9 cellular contexts compared by ENCODE assay signal in the genomic region with DNA sequence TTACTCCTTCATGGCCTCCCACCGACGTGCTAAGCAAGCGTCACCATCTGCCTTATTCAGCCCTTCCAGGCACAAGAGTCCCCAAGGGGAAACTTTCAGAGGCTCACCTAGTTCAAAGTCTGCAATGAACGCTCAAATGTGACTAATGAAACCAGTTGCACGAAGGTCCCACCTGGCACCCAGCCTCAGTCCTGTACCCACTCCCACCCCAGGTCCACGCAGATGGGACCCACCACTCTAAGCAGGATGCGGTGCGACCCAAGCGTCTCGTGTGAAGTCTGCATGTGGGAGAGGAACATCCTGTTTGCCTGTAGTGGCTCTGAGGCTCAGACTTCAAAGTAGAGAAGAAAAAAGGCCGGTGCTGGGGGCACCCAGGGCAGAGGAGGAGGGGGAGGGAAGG. TPM values are rescaled to one million over a fixed set of nuclear protein-coding genes. Genes with fewer than 3 reads are reported as not detected.
DNase-seq lines count a peak whose midpoint lies in the region; ATAC-seq lines count a peak whose summit lies in the region.
"Had no signal": no experiment of that assay in that cellular context is flagged by ENCODE, and none has a peak within 500 bp of the region (broad histone marks: within the 10 kb centered on the region; RNA-seq: fewer than 3 reads in every experiment).

No MANE protein-coding gene starts in this region.

- H3K79me1 ChIP-seq in neuronal stem cell (ENCODE audit: low read depth, low read length) = no peaks in the 10 kb centered on the region

- H2BK5ac ChIP-seq in neuronal stem cell (ENCODE audit: low read length) = no peak overlapping the region

- H2BK120ac ChIP-seq in neuronal stem cell (ENCODE audit: low read depth, low read length) = no peak overlapping the region

- H2BK12ac ChIP-seq in neuronal stem cell (ENCODE audit: low read length) = no peak overlapping the region

- DNase-seq in CD4-positive, alpha-beta memory T cell = peak; percentile 83 to 94 (median 84)
- DNase-seq in activated T-cell treated with anti-CD3 and anti-CD28 coated beads for 1 hour (ENCODE audit: low read depth) (peak; percentile 76), neuronal stem cell (ENCODE audit: low spot score) (no peak), GM03348 (ENCODE audit: low spot score) (no peak), sciatic nerve (ENCODE audit: low spot score) (no peak), NCI-H1436 (lab: John Stamatoyannopoulos, UW) (no peak)

- H3K23ac ChIP-seq in neuronal stem cell (ENCODE audit: low read depth, low read length, poor library complexity) = no peak overlapping the region

- H2AK5ac ChIP-seq in neuronal stem cell (ENCODE audit: low read depth, low read length) = peak overlapping the region; percentile 24

- peak overlapping the region; percentile 79 for H3K27ac ChIP-seq in CD4-positive, alpha-beta memory T cell (ENCODE audit: low read depth, low read length)
- H3K27ac ChIP-seq in neuronal stem cell (replicated peaks; ENCODE audit: low read length) = no peak overlapping the region
- H3K27ac ChIP-seq: thoracic aorta had no signal

- peaks cover 47 to 88% (median 73%) of the 10 kb centered on the region in 4 donors for H3K4me1 Mint-ChIP-seq in CD4-positive, alpha-beta memory T cell

- peak overlapping the region; percentile 68 to 89 (median 82) for H3K4me3 Mint-ChIP-seq in CD4-positive, alpha-beta memory T cell

- peak overlapping the region; percentile 95 to 99 (median 97) for H3K27ac Mint-ChIP-seq in CD4-positive, alpha-beta memory T cell

- WGBS in neuronal stem cell (ENCODE audit: extremely low coverage in 2 of 2, insufficient read length in 2 of 2, insufficient replicate concordance in 1 of 2), 2 donors = no CpG with 5 or more reads among the region's 11 CpGs

- peaks cover 36 to 48% of the 10 kb centered on the region in 2 donors for H3K36me3 Mint-ChIP-seq in CD4-positive, alpha-beta memory T cell

- intact Hi-C loops in CD4-positive, alpha-beta memory T cell (cut with micrococcal nuclease) = loop anchor here (1.0 to 5.0 kb wide), 7 partner anchors 13 to 151 kb away; a partner anchor contains a TSS
- intact Hi-C loops in sciatic nerve (cut with DNase I) = no loop called here

- H3K4me1 ChIP-seq in CD4-positive, alpha-beta memory T cell (ENCODE audit: insufficient read depth, low read length) = peaks cover 74% of the 10 kb centered on the region
- H3K4me1 ChIP-seq in neuronal stem cell (ENCODE audit: control insufficient read depth in 2 of 2, insufficient read depth in 1 of 2, low read depth in 1 of 2, low read length in 2 of 2) = peaks cover 6% of the 10 kb centered on the region in 2 donors

- H4K8ac ChIP-seq in neuronal stem cell (ENCODE audit: low read depth, low read length) = no peak overlapping the region

- H3K4me3 ChIP-seq in CD4-positive, alpha-beta memory T cell (ENCODE audit: low read length in 2 of 2) = peak overlapping the region; percentile 14 to 39
- H3K4me3 ChIP-seq in neuronal stem cell (ENCODE audit: low read length in 2 of 2) = no peak overlapping the region
- H3K4me3 ChIP-seq: thoracic aorta had no signal

- no peak overlapping the region for H4K91ac ChIP-seq in neuronal stem cell (ENCODE audit: low read depth, low read length, poor library complexity)

- H3K4me2 ChIP-seq in neuronal stem cell (ENCODE audit: insufficient read depth, low read length, poor library complexity, severe bottlenecking) = no peak overlapping the region

- no peaks in the 10 kb centered on the region for H3K9me3 ChIP-seq in CD4-positive, alpha-beta memory T cell (ENCODE audit: control insufficient read depth in 1 of 2, low read length in 2 of 2)
- H3K9me3 ChIP-seq in neuronal stem cell (replicated peaks in 1 of 2; ENCODE audit: control insufficient read depth in 2 of 2, insufficient read depth in 1 of 2, low read depth in 1 of 2, low read length in 2 of 2) = no peaks in the 10 kb centered on the region
- H3K9me3 ChIP-seq: thoracic aorta had no signal

- no peaks in the 10 kb centered on the region for H3K27me3 Mint-ChIP-seq in CD4-positive, alpha-beta memory T cell

- H3K4ac ChIP-seq in neuronal stem cell (ENCODE audit: low read length) = no peak overlapping the region

- CTCF ChIA-PET in CD4-positive, alpha-beta memory T cell (lab: Charles Lee; ENCODE audit: partially characterized antibody) = interaction anchor here (0.9 to 5.3 kb wide), 4 partner anchors 12 to 57 kb away, joined by 5 to 39 read pairs (median 12); a partner anchor contains a TSS

- H2BK15ac ChIP-seq in neuronal stem cell (ENCODE audit: low read length) = no peak overlapping the region

- H3K9ac ChIP-seq in neuronal stem cell (ENCODE audit: low read depth, low read length, poor library complexity) = no peak overlapping the region

- ATAC-seq in HG03196 (IDR thresholded peaks at IDR 0.05; ENCODE audit: unreplicated experiment) (peak; percentile 47), GM21528 (IDR thresholded peaks at IDR 0.05; ENCODE audit: low FRiP score, unreplicated experiment) (no peak), sciatic nerve (no peak)

- H3K9me3 Mint-ChIP-seq in CD4-positive, alpha-beta memory T cell = no peaks in the 10 kb centered on the region

- H3K27me3 ChIP-seq in CD4-positive, alpha-beta memory T cell (ENCODE audit: insufficient read depth, low read length) = no peaks in the 10 kb centered on the region
- H3K27me3 ChIP-seq in neuronal stem cell (ENCODE audit: control insufficient read depth in 3 of 3, insufficient read depth in 3 of 3, low read depth in 1 of 3, low read length in 3 of 3) = peaks cover 0 to 6% (median 0%) of the 10 kb centered on the region in 3 experiments

- peaks cover 4% of the 10 kb centered on the region for H3K36me3 ChIP-seq in CD4-positive, alpha-beta memory T cell (ENCODE audit: insufficient read depth, low read length)
- H3K36me3 ChIP-seq in neuronal stem cell (replicated peaks in 1 of 2; ENCODE audit: control insufficient read depth in 2 of 2, insufficient read depth in 2 of 2, low read length in 2 of 2) = no peaks in the 10 kb centered on the region

- H3K14ac ChIP-seq in neuronal stem cell (ENCODE audit: low read length) = peak overlapping the region; percentile 63

- H3K18ac ChIP-seq in neuronal stem cell (ENCODE audit: low read length) = peak overlapping the region; percentile 60

- H2AFZ ChIP-seq in neuronal stem cell (ENCODE audit: low read length) = peak overlapping the region; percentile 61

- POLR2A ChIA-PET in CD4-positive, alpha-beta memory T cell (lab: Charles Lee; ENCODE audit: partially characterized antibody) = interaction anchor here (0.6 to 8.0 kb wide), 13 partner anchors 9 to 337 kb away, joined by 3 to 97 read pairs (median 4); a partner anchor contains a TSS

RNA-seq across cellular contexts. Expression of a gene that starts 40.3 kb away (rescaled TPM):
- 100 to 1,000 TPM; 115 to 122 TPM for total RNA-seq in CD4-positive, alpha-beta memory T cell
- 100 to 1,000 TPM; 153 to 187 TPM for polyA plus RNA-seq in CD4-positive, alpha-beta memory T cell
- polyA plus RNA-seq in neuronal stem cell (2013, experiment 1 of 2) = 32.6 TPM
- 34.6 TPM for polyA plus RNA-seq in neuronal stem cell (2013, experiment 2 of 2)
- total RNA-seq in sciatic nerve = 30.0 TPM

Comparison
In these comparisons a context has a peak if more than half of its experiments do, and no peak if none do; other contexts are left out.
1. DNase-seq: peak in CD4-positive, alpha-beta memory T cell (5 of 5) and activated T-cell treated with anti-CD3 and anti-CD28 coated beads for 1 hour (single experiment); none in neuronal stem cell (single experiment), GM03348 (single experiment), sciatic nerve (single experiment) and NCI-H1436 (single experiment).
2. H3K4me3 ChIP-seq: peak in CD4-positive, alpha-beta memory T cell (2 of 2); none in neuronal stem cell (0 of 2).